ENCODE assay signal across 8 cellular contexts in the genomic region with DNA sequence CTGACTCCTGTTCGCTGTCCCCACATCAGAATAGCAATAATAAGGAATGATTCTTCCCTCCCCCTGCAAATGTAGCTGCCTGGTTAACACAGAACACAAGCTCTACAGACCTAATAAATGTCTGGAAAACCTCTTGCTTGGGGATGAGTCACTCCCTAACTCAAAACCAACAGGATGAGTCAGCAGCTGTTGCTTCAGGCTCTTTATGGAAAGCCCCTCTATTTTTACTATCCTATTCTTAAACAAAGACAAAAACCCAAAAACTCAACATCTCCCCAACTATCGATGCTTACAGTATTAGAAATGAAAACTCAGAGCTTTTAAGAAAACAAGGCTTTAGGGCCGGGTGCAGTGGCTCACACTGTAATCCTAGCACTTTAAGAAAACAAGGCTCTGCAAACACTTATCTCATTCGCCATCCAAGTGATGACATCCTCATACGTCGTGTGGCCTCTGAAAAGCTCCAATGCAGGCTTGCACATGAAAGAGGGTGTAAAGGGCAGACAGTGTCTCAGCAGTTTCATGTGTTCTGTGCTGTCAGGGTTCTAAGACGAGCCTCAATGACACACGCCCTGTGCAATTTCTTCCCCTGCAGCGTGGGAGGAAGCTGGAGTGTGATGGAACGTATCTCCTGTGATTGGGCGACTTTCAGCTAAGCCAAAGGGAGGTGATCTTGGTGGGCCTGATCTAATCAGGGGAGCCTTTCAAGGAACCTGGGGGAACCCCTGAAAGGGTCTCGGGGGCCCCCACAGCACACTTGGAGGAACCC.
A peak's percentile ranks its signal among the peaks of the same experiment; 100 is the strongest.
DNase-seq lines count a peak whose midpoint lies in the region; ATAC-seq and TF ChIP-seq lines count a peak whose summit lies in the region.

No MANE protein-coding gene starts in this region.

- no peak overlapping the region for H3K9ac ChIP-seq in neural cell (ENCODE audit: low read length)

- no peak for TF ChIP-seq RAD21 in neural cell (conservative IDR thresholded peaks at IDR 0.05)

- peak overlapping the region; percentile 31 for H3K4me3 Mint-ChIP-seq in activated CD4-positive, alpha-beta memory T cell treated with anti-CD3 and anti-CD28 coated beads, Interleukin-2, amount 10 ng/mL, durations not matched to agents 7 days and 5 days

- no peak overlapping the region for H3K4me2 ChIP-seq in neural cell (ENCODE audit: low read length)

- CTCF ChIA-PET in AG04449 (lab: Yijun Ruan, JAX) = interaction anchor here (1.0 to 1.4 kb wide), 4 partner anchors 14 to 107 kb away, joined by 3 read pairs; no protein-coding TSS in a partner anchor
- CTCF ChIA-PET in activated CD4-positive, alpha-beta memory T cell treated with anti-CD3 and anti-CD28 coated beads, Interleukin-2, amount 10 ng/mL, durations not matched to agents 7 days and 5 days (lab: Charles Lee) = interaction anchor here (0.8 to 2.1 kb wide), 10 partner anchors 20 to 107 kb away, joined by 3 to 21 read pairs (median 3); no protein-coding TSS in a partner anchor

- peak overlapping the region; percentile 38 for H3K4me3 ChIP-seq in AG04449 (ENCODE audit: low read depth, low read length)
- H3K4me3 ChIP-seq in epithelial cell of proximal tubule (ENCODE audit: low read depth, low read length) = peak overlapping the region; percentile 33
- H3K4me3 ChIP-seq in neural cell (ENCODE audit: low read length) = peak overlapping the region; percentile 23

- no peaks in the 10 kb centered on the region for H3K36me3 ChIP-seq in neural cell (ENCODE audit: insufficient read depth, low read length)

- H3K9me2 ChIP-seq in neural cell (ENCODE audit: insufficient read depth, low read length) = no peaks in the 10 kb centered on the region

- peak overlapping the region; percentile 87 for H3K27ac Mint-ChIP-seq in activated CD4-positive, alpha-beta memory T cell treated with anti-CD3 and anti-CD28 coated beads, Interleukin-2, amount 10 ng/mL, durations not matched to agents 7 days and 5 days

- TF ChIP-seq CTCF in AG04449 (IDR thresholded peaks at IDR 0.05; ENCODE audit: insufficient read depth, low read length, missing control alignments) = no peak
- TF ChIP-seq CTCF in epithelial cell of proximal tubule (conservative IDR thresholded peaks at IDR 0.05; ENCODE audit: low read depth, low read length) = no peak
- no peak for TF ChIP-seq CTCF in neural cell (IDR thresholded peaks at IDR 0.05; ENCODE audit: poor library complexity, severe bottlenecking)

- H4K20me1 ChIP-seq in neural cell (ENCODE audit: insufficient read depth) = no peaks in the 10 kb centered on the region

- no peaks in the 10 kb centered on the region for H3K79me2 ChIP-seq in neural cell (replicated peaks; ENCODE audit: insufficient read depth, low read length)

- peaks cover 41% of the 10 kb centered on the region for H3K4me1 Mint-ChIP-seq in activated CD4-positive, alpha-beta memory T cell treated with anti-CD3 and anti-CD28 coated beads, Interleukin-2, amount 10 ng/mL, durations not matched to agents 7 days and 5 days

- H3F3A ChIP-seq in neural cell (ENCODE audit: insufficient read depth, low read length, poor library complexity, severe bottlenecking) = no peaks in the 10 kb centered on the region

- ATAC-seq in GM18519 (IDR thresholded peaks at IDR 0.05; ENCODE audit: low FRiP score, unreplicated experiment) = peak; percentile 79
- ATAC-seq in HG02981 (IDR thresholded peaks at IDR 0.05; ENCODE audit: unreplicated experiment) = peak; percentile 74

- H3K36me3 Mint-ChIP-seq in activated CD4-positive, alpha-beta memory T cell treated with anti-CD3 and anti-CD28 coated beads, Interleukin-2, amount 10 ng/mL, durations not matched to agents 7 days and 5 days (ENCODE audit: low read depth) = peaks cover 17% of the 10 kb centered on the region

- H3K27me3 ChIP-seq in neural cell (ENCODE audit: insufficient read depth, low read depth, low read length) = no peaks in the 10 kb centered on the region

- DNase-seq in AG04449 (ENCODE audit: low read depth, low spot score) (peak; percentile 96), NCI-H446 treated with DMSO at 0.1 percent for 48 hours (lab: John Stamatoyannopoulos, UW) (peak; percentile 88), epithelial cell of proximal tubule (ENCODE audit: low read depth) (peak; percentile 98), superior temporal gyrus (ENCODE audit: extremely low spot score) (peak; percentile 77)
- DNase-seq in activated CD4-positive, alpha-beta memory T cell treated with anti-CD3 and anti-CD28 coated beads, Interleukin-2, amount 10 ng/mL, durations not matched to agents 7 days and 5 days = peak; percentile 79

- no peak overlapping the region for H2AFZ ChIP-seq in neural cell (ENCODE audit: low read depth, low read length)

- POLR2A ChIA-PET in AG04449 (lab: Yijun Ruan, JAX) = interaction anchor here (0.9 to 2.0 kb wide), 3 partner anchors 49 to 64 kb away, joined by 3 to 6 read pairs (median 4); no protein-coding TSS in a partner anchor
- POLR2A ChIA-PET in activated CD4-positive, alpha-beta memory T cell treated with anti-CD3 and anti-CD28 coated beads, Interleukin-2, amount 10 ng/mL, durations not matched to agents 7 days and 5 days (lab: Charles Lee) = interaction anchor here (1.0 to 2.3 kb wide), 5 partner anchors 25 to 48 kb away, joined by 4 to 15 read pairs (median 5); no protein-coding TSS in a partner anchor

- peak overlapping the region; percentile 39 for H3K27ac ChIP-seq in neural cell (ENCODE audit: low read length)

- peaks cover 2% of the 10 kb centered on the region for H3K9me3 Mint-ChIP-seq in activated CD4-positive, alpha-beta memory T cell treated with anti-CD3 and anti-CD28 coated beads, Interleukin-2, amount 10 ng/mL, durations not matched to agents 7 days and 5 days

- H3K9me3 ChIP-seq in neural cell (ENCODE audit: low read length) = no peaks in the 10 kb centered on the region

- no peaks in the 10 kb centered on the region for H3K27me3 Mint-ChIP-seq in activated CD4-positive, alpha-beta memory T cell treated with anti-CD3 and anti-CD28 coated beads, Interleukin-2, amount 10 ng/mL, durations not matched to agents 7 days and 5 days

- no peak for TF ChIP-seq EP300 in neural cell (conservative IDR thresholded peaks at IDR 0.05; ENCODE audit: poor library complexity, severe bottlenecking)

TF ChIP-seq in neural cell, 6 proteins besides CTCF, POLR2A, EP300 and RAD21:
- TF ChIP-seq TAF1 (IDR thresholded peaks at IDR 0.05; ENCODE audit: low read depth) (no peak), MXI1 (conservative IDR thresholded peaks at IDR 0.05; ENCODE audit: poor library complexity, severe bottlenecking) (no peak), POLR2AphosphoS5 (IDR thresholded peaks at IDR 0.05) (no peak), SMC3 (conservative IDR thresholded peaks at IDR 0.05; ENCODE audit: poor library complexity) (no peak), EZH2 (IDR thresholded peaks at IDR 0.05; ENCODE audit: borderline replicate concordance, insufficient read depth, low read length, poor library complexity, severe bottlenecking) (no peak)
- TF ChIP-seq, protein P1, sequence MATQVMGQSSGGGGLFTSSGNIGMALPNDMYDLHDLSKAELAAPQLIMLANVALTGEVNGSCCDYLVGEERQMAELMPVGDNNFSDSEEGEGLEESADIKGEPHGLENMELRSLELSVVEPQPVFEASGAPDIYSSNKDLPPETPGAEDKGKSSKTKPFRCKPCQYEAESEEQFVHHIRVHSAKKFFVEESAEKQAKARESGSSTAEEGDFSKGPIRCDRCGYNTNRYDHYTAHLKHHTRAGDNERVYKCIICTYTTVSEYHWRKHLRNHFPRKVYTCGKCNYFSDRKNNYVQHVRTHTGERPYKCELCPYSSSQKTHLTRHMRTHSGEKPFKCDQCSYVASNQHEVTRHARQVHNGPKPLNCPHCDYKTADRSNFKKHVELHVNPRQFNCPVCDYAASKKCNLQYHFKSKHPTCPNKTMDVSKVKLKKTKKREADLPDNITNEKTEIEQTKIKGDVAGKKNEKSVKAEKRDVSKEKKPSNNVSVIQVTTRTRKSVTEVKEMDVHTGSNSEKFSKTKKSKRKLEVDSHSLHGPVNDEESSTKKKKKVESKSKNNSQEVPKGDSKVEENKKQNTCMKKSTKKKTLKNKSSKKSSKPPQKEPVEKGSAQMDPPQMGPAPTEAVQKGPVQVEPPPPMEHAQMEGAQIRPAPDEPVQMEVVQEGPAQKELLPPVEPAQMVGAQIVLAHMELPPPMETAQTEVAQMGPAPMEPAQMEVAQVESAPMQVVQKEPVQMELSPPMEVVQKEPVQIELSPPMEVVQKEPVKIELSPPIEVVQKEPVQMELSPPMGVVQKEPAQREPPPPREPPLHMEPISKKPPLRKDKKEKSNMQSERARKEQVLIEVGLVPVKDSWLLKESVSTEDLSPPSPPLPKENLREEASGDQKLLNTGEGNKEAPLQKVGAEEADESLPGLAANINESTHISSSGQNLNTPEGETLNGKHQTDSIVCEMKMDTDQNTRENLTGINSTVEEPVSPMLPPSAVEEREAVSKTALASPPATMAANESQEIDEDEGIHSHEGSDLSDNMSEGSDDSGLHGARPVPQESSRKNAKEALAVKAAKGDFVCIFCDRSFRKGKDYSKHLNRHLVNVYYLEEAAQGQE (IDR thresholded peaks at IDR 0.05; ENCODE audit: borderline replicate concordance) = no peak

Comparison
In these comparisons a context has a peak if more than half of its experiments do, and no peak if none do; other contexts are left out.
1. Peak in every context shown above with its lines: DNase-seq, ATAC-seq, H3K4me3 ChIP-seq and H3K27ac ChIP-seq.